4 cellular contexts compared by ENCODE assay signal in the genomic region with DNA sequence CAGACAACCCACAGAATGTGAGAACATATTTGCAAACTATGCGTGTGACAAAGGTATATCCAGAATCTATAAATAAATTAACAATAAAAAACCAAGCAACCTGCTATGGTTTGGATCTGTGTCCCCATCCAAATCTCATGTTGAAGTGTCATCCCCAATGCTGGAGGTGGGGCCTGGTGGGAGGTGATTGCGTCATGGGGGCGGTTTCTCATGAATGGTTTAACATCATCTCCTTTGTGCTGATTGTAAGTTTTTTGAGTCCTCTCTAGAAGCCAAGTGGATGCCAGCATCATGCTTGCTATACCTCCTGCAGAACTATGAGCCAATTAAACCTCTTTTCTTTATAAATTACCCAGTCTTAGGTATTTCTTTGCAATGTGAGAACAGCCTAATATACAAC.
TF ChIP-seq lines count a peak whose summit lies in the region.

No MANE protein-coding gene starts in this region.

TF ChIP-seq in HepG2, 621 proteins besides CTCF, POLR2A, EP300 and RAD21:
- TF ChIP-seq CEBPB (IDR thresholded peaks at IDR 0.05; ENCODE audit: borderline replicate concordance, low read depth, low read length) (peak; percentile 29; the same call in 1 of the 2 replicates), ZNF225 (CRISPR knock-in tag; IDR thresholded peaks at IDR 0.05) (no peak)

TF ChIP-seq in IMR-90, 13 proteins besides CTCF, POLR2A, EP300 and RAD21:
- TF ChIP-seq MXI1 (IDR thresholded peaks at IDR 0.05; ENCODE audit: borderline replicate concordance, low read depth, low read length), result no peak
- TF ChIP-seq CEBPB (IDR thresholded peaks at IDR 0.05; ENCODE audit: low read depth, low read length), result peak; percentile 32; the same call in 1 of the 2 replicates
- TF ChIP-seq RFX5 (IDR thresholded peaks at IDR 0.05; ENCODE audit: low read depth, low read length), result no peak

TF ChIP-seq in K562, 482 proteins besides CTCF, POLR2A, EP300 and RAD21:
- no peak for TF ChIP-seq BMI1 (IDR thresholded peaks at IDR 0.05; ENCODE audit: low read length)
- TF ChIP-seq, protein P1, sequence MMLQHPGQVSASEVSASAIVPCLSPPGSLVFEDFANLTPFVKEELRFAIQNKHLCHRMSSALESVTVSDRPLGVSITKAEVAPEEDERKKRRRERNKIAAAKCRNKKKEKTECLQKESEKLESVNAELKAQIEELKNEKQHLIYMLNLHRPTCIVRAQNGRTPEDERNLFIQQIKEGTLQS (IDR thresholded peaks at IDR 0.05), result peak; percentile 60
- TF ChIP-seq, protein P1 (CRISPR knock-in tag; conservative IDR thresholded peaks at IDR 0.05), result no peak

TF ChIP-seq in H1, 55 proteins besides CTCF, POLR2A, EP300 and RAD21:
- peak; percentile 77 for TF ChIP-seq CEBPB (IDR thresholded peaks at IDR 0.05; ENCODE audit: low read depth, low read length)
- no peak for TF ChIP-seq SP4 (IDR thresholded peaks at IDR 0.05; ENCODE audit: low read length)
